Comparison of ENCODE assay signal across 27 cellular contexts in the genomic region with DNA sequence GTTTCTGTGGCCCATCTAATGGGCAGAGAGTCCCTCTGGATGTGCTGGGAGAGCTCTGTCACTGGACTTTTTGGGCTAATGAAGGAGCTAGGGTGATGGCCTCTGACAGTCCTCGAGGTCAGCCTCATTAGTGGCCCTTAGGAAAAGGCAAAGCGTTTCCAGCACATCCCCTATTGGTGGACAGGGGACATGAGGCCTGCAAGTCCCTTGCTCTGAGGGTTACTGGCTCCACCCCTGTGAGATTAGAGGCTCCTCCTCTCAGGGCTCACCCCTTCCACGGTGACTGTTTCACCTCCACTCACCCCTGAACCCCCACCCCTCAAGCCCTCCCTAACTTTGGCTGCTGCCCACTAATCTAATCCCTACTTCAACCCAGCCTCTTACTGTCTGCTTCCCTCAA.
"Had no signal": no experiment of that assay in that cellular context is flagged by ENCODE, and none has a peak within 500 bp of the region (broad histone marks: within the 10 kb centered on the region; RNA-seq: fewer than 3 reads in every experiment).

No MANE protein-coding gene starts in this region.

- H3K9me3 Mint-ChIP-seq: activated B cell treated with CpG ODN at 0.5 μM for 24 hours; effector memory CD8-positive, alpha-beta T cell; natural killer cell treated with Interleukin-12 subunit alpha and Interleukin-12 subunit beta and Interleukin-15 and Interleukin-18, amount 100 ng/mL, for 72 hours; stimulated activated effector memory CD8-positive, alpha-beta T cell treated with anti-CD3 and anti-CD28 coated beads, Interleukin-12 subunit alpha, Interleukin-12 subunit beta, amount 100 ng/mL, for 72 hours had no signal

- H3K27me3 Mint-ChIP-seq: activated B cell treated with CpG ODN at 0.5 μM for 24 hours; activated CD4-positive, alpha-beta T cell treated with anti-CD3 and anti-CD28 coated beads for 36 hours; effector memory CD8-positive, alpha-beta T cell; natural killer cell treated with Interleukin-12 subunit alpha and Interleukin-12 subunit beta and Interleukin-15 and Interleukin-18, amount 100 ng/mL, for 72 hours had no signal

- H3K9ac ChIP-seq: parathyroid adenoma had no signal

- DNase-seq: activated B cell treated with CpG ODN at 0.5 μM for 24 hours; activated CD4-positive, alpha-beta T cell treated with anti-CD3 and anti-CD28 coated beads for 36 hours; activated CD4-positive, alpha-beta T cell treated with anti-CD3 and anti-CD28 coated beads, Interleukin-2, amount 50 U/mL, for 48 hours; activated CD8-positive, alpha-beta memory T cell treated with anti-CD3 and anti-CD28 coated beads, Interleukin-2, amount 50 U/mL, for 48 hours; activated effector memory CD4-positive, alpha-beta T cell treated with anti-CD3 and anti-CD28 coated beads, Interleukin-2, amount 50 U/mL, for 16 hours; activated naive CD4-positive, alpha-beta T cell treated with anti-CD3 and anti-CD28 coated beads, Interleukin-2, amount 50 U/mL, for 16 hours; activated T-cell treated with anti-CD3 and anti-CD28 coated beads, Interleukin-2, amount 50 U/mL, for 48 hours; adrenal gland; brain microvascular endothelial cell; caudate nucleus; dermis blood vessel endothelial cell; effector memory CD8-positive, alpha-beta T cell; glutamatergic neuron; right cardiac atrium; stimulated activated CD4-positive, alpha-beta T cell treated with anti-CD3 and anti-CD28 coated beads, Interleukin-1b, Interleukin-23, amount 100 ng/mL, for 48 hours; stomach had no signal

- H3K4me1 ChIP-seq: adrenal gland, ascending aorta, tibial nerve had no signal

- H3K79me2 ChIP-seq: hepatocyte, parathyroid adenoma had no signal

- H3K4me2 ChIP-seq: hepatocyte had no signal

- H3K9me3 ChIP-seq: adrenal gland, ascending aorta, esophagus muscularis mucosa, neutrophil, stomach, suprapubic skin, tibial nerve had no signal

- H3K4me1 Mint-ChIP-seq: activated B cell treated with CpG ODN at 0.5 μM for 24 hours; activated CD4-positive, alpha-beta T cell treated with anti-CD3 and anti-CD28 coated beads for 36 hours; stimulated activated effector memory CD8-positive, alpha-beta T cell treated with anti-CD3 and anti-CD28 coated beads, Interleukin-12 subunit alpha, Interleukin-12 subunit beta, amount 100 ng/mL, for 72 hours had no signal

- ATAC-seq: activated CD4-positive, alpha-beta T cell treated with anti-CD3 and anti-CD28 coated beads for 36 hours; effector memory CD8-positive, alpha-beta T cell; natural killer cell treated with Interleukin-12 subunit alpha and Interleukin-12 subunit beta and Interleukin-15 and Interleukin-18, amount 100 ng/mL, for 72 hours; right cardiac atrium; stimulated activated effector memory CD8-positive, alpha-beta T cell treated with anti-CD3 and anti-CD28 coated beads, Interleukin-12 subunit alpha, Interleukin-12 subunit beta, amount 100 ng/mL, for 72 hours had no signal

- H3K27ac Mint-ChIP-seq: activated B cell treated with CpG ODN at 0.5 μM for 24 hours; activated CD4-positive, alpha-beta T cell treated with anti-CD3 and anti-CD28 coated beads for 36 hours; effector memory CD8-positive, alpha-beta T cell; natural killer cell treated with Interleukin-12 subunit alpha and Interleukin-12 subunit beta and Interleukin-15 and Interleukin-18, amount 100 ng/mL, for 72 hours; stimulated activated effector memory CD8-positive, alpha-beta T cell treated with anti-CD3 and anti-CD28 coated beads, Interleukin-12 subunit alpha, Interleukin-12 subunit beta, amount 100 ng/mL, for 72 hours had no signal

- H3K36me3 ChIP-seq: adrenal gland, ascending aorta, brain microvascular endothelial cell, esophagus muscularis mucosa, neutrophil, stomach, suprapubic skin, tibial nerve had no signal

- FAIRE-seq: frontal cortex, islet of Langerhans had no signal

- H3K4me3 Mint-ChIP-seq: activated B cell treated with CpG ODN at 0.5 μM for 24 hours; activated CD4-positive, alpha-beta T cell treated with anti-CD3 and anti-CD28 coated beads for 36 hours; effector memory CD8-positive, alpha-beta T cell; natural killer cell treated with Interleukin-12 subunit alpha and Interleukin-12 subunit beta and Interleukin-15 and Interleukin-18, amount 100 ng/mL, for 72 hours; stimulated activated effector memory CD8-positive, alpha-beta T cell treated with anti-CD3 and anti-CD28 coated beads, Interleukin-12 subunit alpha, Interleukin-12 subunit beta, amount 100 ng/mL, for 72 hours had no signal

- H3K4me3 ChIP-seq: adrenal gland, ascending aorta, esophagus muscularis mucosa, hepatocyte, stomach, suprapubic skin, tibial nerve had no signal

- H2AFZ ChIP-seq: hepatocyte, parathyroid adenoma had no signal

- H3K27ac ChIP-seq: adrenal gland, ascending aorta, brain microvascular endothelial cell, esophagus muscularis mucosa, hepatocyte, neutrophil, parathyroid adenoma, stomach, suprapubic skin, tibial nerve had no signal

- H3K36me3 Mint-ChIP-seq: natural killer cell treated with Interleukin-12 subunit alpha and Interleukin-12 subunit beta and Interleukin-15 and Interleukin-18, amount 100 ng/mL, for 72 hours; stimulated activated effector memory CD8-positive, alpha-beta T cell treated with anti-CD3 and anti-CD28 coated beads, Interleukin-12 subunit alpha, Interleukin-12 subunit beta, amount 100 ng/mL, for 72 hours had no signal

- H3K27me3 ChIP-seq: adrenal gland, ascending aorta, brain microvascular endothelial cell, esophagus muscularis mucosa, hepatocyte, stomach, suprapubic skin, tibial nerve had no signal
